ENCODE assay signal across 9 cellular contexts in the genomic region with DNA sequence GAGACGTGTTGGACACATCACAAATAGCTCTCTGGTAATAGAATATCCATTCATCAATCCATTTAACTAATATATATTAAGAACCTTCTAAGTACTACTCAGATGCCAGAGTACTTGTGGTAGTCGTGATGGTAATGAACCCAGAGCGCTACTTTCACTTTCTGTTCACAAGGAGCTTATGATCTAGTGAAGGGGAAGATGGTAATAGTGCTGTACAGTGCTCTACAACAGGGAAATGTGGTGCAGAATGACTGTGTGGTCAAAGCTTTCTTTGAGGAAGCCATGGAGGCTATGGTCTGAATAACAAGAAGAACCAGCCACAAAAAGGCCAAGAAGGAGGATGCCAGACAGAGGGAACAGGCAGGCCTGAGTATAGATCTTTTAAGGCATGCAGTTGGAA.
DNase-seq lines count a peak whose midpoint lies in the region; ATAC-seq and TF ChIP-seq lines count a peak whose summit lies in the region.
"Had no signal": no experiment of that assay in that cellular context is flagged by ENCODE, and none has a peak within 500 bp of the region (broad histone marks: within the 10 kb centered on the region; RNA-seq: fewer than 3 reads in every experiment).

No MANE protein-coding gene starts in this region.

- H3K79me2 ChIP-seq in OCI-LY3 (ENCODE audit: low read length), result no peaks in the 10 kb centered on the region

- intact Hi-C loops in heart right ventricle (cut with DNase I) (loop anchor here in 5 of 10 donors (5.0 to 10.0 kb wide), 3 partner anchors 48 to 53 kb away; no protein-coding TSS in a partner anchor), thyroid gland (cut with DNase I) (loop anchor here (10.0 kb wide), 1 partner anchor 50 kb away; no protein-coding TSS in a partner anchor)

- peak overlapping the region; percentile 10; the same call in 1 of the 2 replicates for H3K9ac ChIP-seq in OCI-LY3 (ENCODE audit: low read length)

- H3K9me3 ChIP-seq in OCI-LY3 (ENCODE audit: insufficient read depth, low read length), result no peaks in the 10 kb centered on the region
- H3K9me3 ChIP-seq in heart right ventricle, result peaks cover 0 to under 1% (median 0%) of the 10 kb centered on the region in 11 donors
- no peaks in the 10 kb centered on the region for H3K9me3 ChIP-seq in thyroid gland
- H3K9me3 ChIP-seq: SJSA1 had no signal

- H3K4me3 ChIP-seq in OCI-LY3 (ENCODE audit: low read length) (peak overlapping the region; percentile 41), heart right ventricle (peak overlapping the region in 2 of 10 donors; percentile 6 to 18), thyroid gland (replicated peaks in 1 of 3) (no peak overlapping the region)
- H3K4me3 ChIP-seq: SJSA1 had no signal

- ATAC-seq in GM19025 (IDR thresholded peaks at IDR 0.05; ENCODE audit: low read depth, unreplicated experiment) (peak; percentile 93), HG02798 (IDR thresholded peaks at IDR 0.05; ENCODE audit: poor library complexity, unreplicated experiment) (peak; percentile 90), heart right ventricle (peak in 7 of 8 donors; percentile 21 to 67 (median 49))

- peak overlapping the region; percentile 43 for H3K27ac ChIP-seq in OCI-LY3 (ENCODE audit: low read length)
- peak overlapping the region in 2 of 10 donors; percentile 24 to 80 for H3K27ac ChIP-seq in heart right ventricle
- H3K27ac ChIP-seq in thyroid gland, result no peak overlapping the region
- H3K27ac ChIP-seq: SJSA1 had no signal

- no peak for TF ChIP-seq POLR2A in thyroid gland (IDR thresholded peaks at IDR 0.05)

- H3K36me3 ChIP-seq in OCI-LY3 (replicated peaks; ENCODE audit: low read depth, low read length), result no peaks in the 10 kb centered on the region
- no peaks in the 10 kb centered on the region for H3K36me3 ChIP-seq in heart right ventricle
- H3K36me3 ChIP-seq in thyroid gland, result no peaks in the 10 kb centered on the region
- H3K36me3 ChIP-seq: SJSA1 had no signal

- no peaks in the 10 kb centered on the region for H4K20me1 ChIP-seq in OCI-LY3 (ENCODE audit: insufficient read depth, low read length)

- H2AFZ ChIP-seq in OCI-LY3 (ENCODE audit: low read depth, low read length), result peak overlapping the region; percentile 43; the same call in 1 of the 2 replicates

- TF ChIP-seq CTCF in OCI-LY3 (IDR thresholded peaks at IDR 0.05; ENCODE audit: low read depth, low read length) (no peak), heart right ventricle (IDR thresholded peaks at IDR 0.05) (no peak), thyroid gland (IDR thresholded peaks at IDR 0.05) (no peak)

- no peak for DNase-seq in heart right ventricle
- no peak for DNase-seq in thyroid gland
- DNase-seq in NCI-H1694 treated with DMSO at 0.1 percent for 48 hours (lab: John Stamatoyannopoulos, UW), result no peak
- DNase-seq in NCI-H2196 treated with DMSO at 0.1 percent for 48 hours (lab: John Stamatoyannopoulos, UW; ENCODE audit: unreplicated experiment), result no peak
- no peak for DNase-seq in activated gamma-delta T cell (lab: John Stamatoyannopoulos, UW)

- H3K27me3 ChIP-seq in OCI-LY3 (ENCODE audit: low read depth, low read length) (no peaks in the 10 kb centered on the region), heart right ventricle (no peaks in the 10 kb centered on the region), thyroid gland (no peaks in the 10 kb centered on the region)
- H3K27me3 ChIP-seq: SJSA1 had no signal

- H3K4me1 ChIP-seq in OCI-LY3 (ENCODE audit: low read length) (peaks cover 40% of the 10 kb centered on the region), heart right ventricle (peaks cover 0 to 28% (median 0%) of the 10 kb centered on the region in 9 donors), thyroid gland (peaks cover 0 to 6% of the 10 kb centered on the region in 2 donors)

- H3K4me2 ChIP-seq in OCI-LY3 (ENCODE audit: low read length), result peak overlapping the region; percentile 52

- 76 to 85% methylated on average over 3 of the region's 3 CpGs for WGBS in heart right ventricle, 2 donors
- 76 to 77% methylated on average over 3 of the region's 3 CpGs for WGBS in thyroid gland, 2 donors
